ENCODE assay signal across 8 cellular contexts in genomic region chr10:62079885-62080559, GRCh38.
DNase-seq lines count a peak whose midpoint lies in the region; ATAC-seq and TF ChIP-seq lines count a peak whose summit lies in the region.

No MANE protein-coding gene starts in this region.

- POLR2A ChIA-PET in GM10248 (lab: Yijun Ruan, JAX): interaction anchor here (1.1 kb wide), 1 partner anchor 180 kb away, joined by 3 read pairs; no protein-coding TSS in a partner anchor

- peak; percentile 41 for DNase-seq in GM10248 (ENCODE audit: extremely low spot score)
- DNase-seq in central memory CD8-positive, alpha-beta T cell (ENCODE audit: low spot score in 2 of 2): no peak
- DNase-seq in superior temporal gyrus (ENCODE audit: extremely low spot score): no peak
- no peak for DNase-seq in NCI-H1105 treated with DMSO at 0.1 percent for 48 hours (lab: John Stamatoyannopoulos, UW)
- no peak for DNase-seq in progenitor cell of endocrine pancreas (ENCODE audit: low spot score, unreplicated experiment)
- DNase-seq in posterior cingulate gyrus: no peak

- CTCF ChIA-PET in GM10248 (lab: Yijun Ruan, JAX): interaction anchor here (1.2 to 2.2 kb wide), 11 partner anchors 8 to 329 kb away, joined by 3 to 15 read pairs (median 4); no protein-coding TSS in a partner anchor

- peaks cover 42% of the 10 kb centered on the region for H3K4me1 Mint-ChIP-seq in central memory CD8-positive, alpha-beta T cell
- peaks cover 37% of the 10 kb centered on the region for H3K4me1 Mint-ChIP-seq in progenitor cell of endocrine pancreas (ENCODE audit: low read depth)

- H3K27ac Mint-ChIP-seq in central memory CD8-positive, alpha-beta T cell (ENCODE audit: low read depth): peak overlapping the region; percentile 21
- H3K27ac Mint-ChIP-seq in progenitor cell of endocrine pancreas: no peak overlapping the region

- TF ChIP-seq CTCF in GM10248 (IDR thresholded peaks at IDR 0.05; ENCODE audit: control extremely low read depth, extremely low read depth, low read depth, missing control alignments) (no peak), progenitor cell of endocrine pancreas (IDR thresholded peaks at IDR 0.05; ENCODE audit: unreplicated experiment) (no peak)

- intact Hi-C loops in posterior cingulate gyrus (cut with DNase I): no loop called here

- no peak overlapping the region for H3K4me3 Mint-ChIP-seq in central memory CD8-positive, alpha-beta T cell
- H3K4me3 Mint-ChIP-seq in progenitor cell of endocrine pancreas (ENCODE audit: low read depth): no peak overlapping the region

- ATAC-seq in GM19324 (IDR thresholded peaks at IDR 0.05; ENCODE audit: low FRiP score, unreplicated experiment) (peak; percentile 70), HG03097 (IDR thresholded peaks at IDR 0.05; ENCODE audit: low FRiP score, unreplicated experiment) (peak; percentile 49)
- ATAC-seq in central memory CD8-positive, alpha-beta T cell (replicated peaks; ENCODE audit: extremely low read depth, poor library complexity, severe bottlenecking): no peak

- H3K9me3 Mint-ChIP-seq in central memory CD8-positive, alpha-beta T cell: no peaks in the 10 kb centered on the region
- no peaks in the 10 kb centered on the region for H3K9me3 Mint-ChIP-seq in progenitor cell of endocrine pancreas (ENCODE audit: low read depth)

- no peaks in the 10 kb centered on the region for H3K27me3 Mint-ChIP-seq in central memory CD8-positive, alpha-beta T cell
- H3K27me3 Mint-ChIP-seq in progenitor cell of endocrine pancreas: no peaks in the 10 kb centered on the region

- H3K36me3 Mint-ChIP-seq in central memory CD8-positive, alpha-beta T cell (ENCODE audit: insufficient read depth): peaks cover 12% of the 10 kb centered on the region
- peaks cover 11% of the 10 kb centered on the region for H3K36me3 Mint-ChIP-seq in progenitor cell of endocrine pancreas (ENCODE audit: insufficient read depth)
